ENCODE assay signal across 8 cellular contexts in the genomic region with DNA sequence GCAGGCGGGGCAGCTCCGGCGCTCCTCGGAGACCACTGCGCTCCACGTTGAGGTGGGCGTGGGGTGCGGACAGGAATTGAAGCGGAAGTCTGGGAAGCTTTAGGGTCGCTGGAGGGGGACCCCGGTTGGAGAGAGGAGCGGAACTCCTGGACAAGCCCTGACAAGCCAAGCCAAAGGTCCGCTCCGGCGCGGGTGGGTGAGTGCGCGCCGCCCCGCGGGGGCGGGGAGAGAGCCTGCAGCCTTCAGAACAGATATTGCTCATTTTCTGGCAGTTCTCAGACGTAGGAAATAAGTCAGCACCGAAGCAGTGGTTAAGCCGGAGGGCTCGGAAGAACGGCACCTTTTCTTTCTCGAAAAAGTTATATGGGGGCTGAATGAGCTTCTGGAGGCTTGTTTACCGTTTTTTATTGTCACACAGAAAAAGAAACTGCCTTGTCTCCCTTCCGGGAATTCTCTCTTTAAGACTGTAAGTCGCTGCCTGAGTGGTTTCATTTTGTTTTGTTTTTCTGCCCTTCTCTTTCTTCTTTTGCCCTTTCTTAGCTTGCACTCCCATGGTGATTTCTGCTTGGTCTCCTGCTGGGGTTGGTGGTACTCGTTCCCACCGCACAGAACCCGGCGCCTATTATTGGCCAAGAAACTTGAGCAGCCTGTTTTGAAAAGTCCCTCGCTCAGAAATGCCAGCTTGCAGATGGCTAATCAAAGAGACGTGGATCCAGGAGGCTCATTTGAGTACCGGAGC. TPM values are rescaled to one million over a fixed set of nuclear protein-coding genes. Genes with fewer than 3 reads are reported as not detected.
DNase-seq lines count a peak whose midpoint lies in the region; ATAC-seq and TF ChIP-seq lines count a peak whose summit lies in the region.

No MANE protein-coding gene starts in this region.

- ATAC-seq in HG03045 (IDR thresholded peaks at IDR 0.05; ENCODE audit: unreplicated experiment): peak; percentile 46
- ATAC-seq in Panc1: peak; percentile 76
- ATAC-seq in natural killer cell treated with Interleukin-12 subunit alpha and Interleukin-12 subunit beta and Interleukin-15 and Interleukin-18, amount 100 ng/mL, for 72 hours: peak; percentile 72 to 74

- DNase-seq in NCI-H524 (lab: John Stamatoyannopoulos, UW) (peak; percentile 0 to 40), NCI-H524 treated with DMSO at 0.1 percent for 48 hours (lab: John Stamatoyannopoulos, UW) (no peak), Panc1 (ENCODE audit: low read depth, low spot score) (no peak), fibroblast of pulmonary artery (ENCODE audit: low read depth) (peak; percentile 76)
- DNase-seq in activated T-helper 2 cell treated with anti-CD3 and anti-CD28 coated beads, Interferon-gamma antibody, Interleukin-2, Interleukin-4, amounts not matched to agents 10 μg/mL and 5 μg/mL and 100 μg/mL, durations not matched to agents 14 hours and 24 hours and 36 hours (ENCODE audit: low spot score): peak; percentile 59
- peak; percentile 85 for DNase-seq in natural killer cell treated with Interleukin-12 subunit alpha and Interleukin-12 subunit beta and Interleukin-15 and Interleukin-18, amount 100 ng/mL, for 72 hours (ENCODE audit: low spot score)

- peak overlapping the region; percentile 98 for H3K27ac Mint-ChIP-seq in activated T-helper 2 cell treated with anti-CD3 and anti-CD28 coated beads, Interferon-gamma antibody, Interleukin-2, Interleukin-4, amounts not matched to agents 10 μg/mL and 5 μg/mL and 100 μg/mL, durations not matched to agents 14 hours and 24 hours and 36 hours
- H3K27ac Mint-ChIP-seq in natural killer cell treated with Interleukin-12 subunit alpha and Interleukin-12 subunit beta and Interleukin-15 and Interleukin-18, amount 100 ng/mL, for 72 hours: peak overlapping the region; percentile 100

- CTCF ChIA-PET in Panc1 (lab: Charles Lee): no interaction called here

- intact Hi-C loops in Panc1 (cut with micrococcal nuclease; ENCODE audit: unreplicated experiment): no loop called here
- intact Hi-C loops in activated T-helper 2 cell treated with anti-CD3 and anti-CD28 coated beads, Interferon-gamma antibody, Interleukin-2, Interleukin-4, amounts not matched to agents 10 μg/mL and 5 μg/mL and 100 μg/mL, durations not matched to agents 14 hours and 24 hours and 36 hours (cut with micrococcal nuclease): loop anchor here (1.0 to 5.0 kb wide), 4 partner anchors 10 to 111 kb away; partner anchors contain the start of gene STAMBPL1

- H3K9me3 ChIP-seq in Panc1 (ENCODE audit: control insufficient read depth, insufficient read depth, low read depth, low read length): no peaks in the 10 kb centered on the region
- H3K9me3 ChIP-seq in subcutaneous abdominal adipose tissue (ENCODE audit: control insufficient read depth in 5 of 5, low read length in 5 of 5): peaks cover 0 to 3% (median 0%) of the 10 kb centered on the region in 5 donors

- peak overlapping the region; percentile 98 for H3K4me3 Mint-ChIP-seq in activated T-helper 2 cell treated with anti-CD3 and anti-CD28 coated beads, Interferon-gamma antibody, Interleukin-2, Interleukin-4, amounts not matched to agents 10 μg/mL and 5 μg/mL and 100 μg/mL, durations not matched to agents 14 hours and 24 hours and 36 hours (ENCODE audit: low read depth)
- H3K4me3 Mint-ChIP-seq in natural killer cell treated with Interleukin-12 subunit alpha and Interleukin-12 subunit beta and Interleukin-15 and Interleukin-18, amount 100 ng/mL, for 72 hours: peak overlapping the region; percentile 99

- no peaks in the 10 kb centered on the region for H3K27me3 Mint-ChIP-seq in activated T-helper 2 cell treated with anti-CD3 and anti-CD28 coated beads, Interferon-gamma antibody, Interleukin-2, Interleukin-4, amounts not matched to agents 10 μg/mL and 5 μg/mL and 100 μg/mL, durations not matched to agents 14 hours and 24 hours and 36 hours (ENCODE audit: low read depth)
- no peaks in the 10 kb centered on the region for H3K27me3 Mint-ChIP-seq in natural killer cell treated with Interleukin-12 subunit alpha and Interleukin-12 subunit beta and Interleukin-15 and Interleukin-18, amount 100 ng/mL, for 72 hours

- H3K36me3 ChIP-seq in Panc1 (ENCODE audit: control insufficient read depth, insufficient read depth, low read length) (no peaks in the 10 kb centered on the region), subcutaneous abdominal adipose tissue (ENCODE audit: control insufficient read depth in 5 of 5, insufficient read depth in 5 of 5, low read length in 5 of 5) (no peaks in the 10 kb centered on the region)

- in situ Hi-C loops in Panc1 (cut with HindIII; ENCODE audit: low pct_unique_long_range_greater_than_20kb, low sequenced_read_pairs): no loop called here

- H3K4me3 ChIP-seq in Panc1 (ENCODE audit: low read depth in 2 of 2, low read length in 2 of 2) (peak overlapping the region; percentile 87 to 93), fibroblast of pulmonary artery (replicated peaks; ENCODE audit: low read depth, low read length) (peak overlapping the region; percentile 88), subcutaneous abdominal adipose tissue (ENCODE audit: low read depth in 1 of 5, low read length in 5 of 5) (peak overlapping the region; percentile 81 to 95 (median 92))

- H3K4me1 ChIP-seq in Panc1 (ENCODE audit: control insufficient read depth, insufficient read depth, low read length) (peaks cover 24% of the 10 kb centered on the region), subcutaneous abdominal adipose tissue (ENCODE audit: control insufficient read depth in 5 of 5, insufficient read depth in 5 of 5, low read length in 5 of 5) (peaks cover 0 to 33% (median 32%) of the 10 kb centered on the region in 5 donors)

- peaks cover 8% of the 10 kb centered on the region for H3K9me3 Mint-ChIP-seq in activated T-helper 2 cell treated with anti-CD3 and anti-CD28 coated beads, Interferon-gamma antibody, Interleukin-2, Interleukin-4, amounts not matched to agents 10 μg/mL and 5 μg/mL and 100 μg/mL, durations not matched to agents 14 hours and 24 hours and 36 hours
- H3K9me3 Mint-ChIP-seq in natural killer cell treated with Interleukin-12 subunit alpha and Interleukin-12 subunit beta and Interleukin-15 and Interleukin-18, amount 100 ng/mL, for 72 hours: peaks cover 3% of the 10 kb centered on the region

- peak; percentile 26; the same call in 1 of the 2 replicates for TF ChIP-seq CTCF in Panc1 (IDR thresholded peaks at IDR 0.05)
- no peak for TF ChIP-seq CTCF in fibroblast of pulmonary artery (IDR thresholded peaks at IDR 0.05; ENCODE audit: low read length, missing control alignments)

- H3K36me3 Mint-ChIP-seq in activated T-helper 2 cell treated with anti-CD3 and anti-CD28 coated beads, Interferon-gamma antibody, Interleukin-2, Interleukin-4, amounts not matched to agents 10 μg/mL and 5 μg/mL and 100 μg/mL, durations not matched to agents 14 hours and 24 hours and 36 hours (ENCODE audit: low read depth): peaks cover 24% of the 10 kb centered on the region
- H3K36me3 Mint-ChIP-seq in natural killer cell treated with Interleukin-12 subunit alpha and Interleukin-12 subunit beta and Interleukin-15 and Interleukin-18, amount 100 ng/mL, for 72 hours: peaks cover 20% of the 10 kb centered on the region

- POLR2A ChIA-PET in Panc1 (lab: Charles Lee): interaction anchor here (0.7 kb wide), 2 partner anchors 50 to 150 kb away, joined by 3 to 6 read pairs; no protein-coding TSS in a partner anchor

- peak overlapping the region; percentile 85 to 94 (median 91) for H3K9ac ChIP-seq in subcutaneous abdominal adipose tissue (ENCODE audit: low read length in 5 of 5)

- BruUV-seq in Panc1 (replicated peaks; lab: Mats Ljungman, UMichigan): no TSS peak

- no peaks in the 10 kb centered on the region for H3K27me3 ChIP-seq in Panc1 (ENCODE audit: control insufficient read depth, insufficient read depth, low read length)
- H3K27me3 ChIP-seq in subcutaneous abdominal adipose tissue (ENCODE audit: control insufficient read depth in 5 of 5, insufficient read depth in 4 of 5, low read length in 5 of 5): no peaks in the 10 kb centered on the region

- peak overlapping the region; percentile 74 for H3K27ac ChIP-seq in Panc1 (ENCODE audit: low read length)
- peak overlapping the region; percentile 97 for H3K27ac ChIP-seq in subcutaneous abdominal adipose tissue (ENCODE audit: low read depth, low read length)

- peaks cover 62% of the 10 kb centered on the region for H3K4me1 Mint-ChIP-seq in activated T-helper 2 cell treated with anti-CD3 and anti-CD28 coated beads, Interferon-gamma antibody, Interleukin-2, Interleukin-4, amounts not matched to agents 10 μg/mL and 5 μg/mL and 100 μg/mL, durations not matched to agents 14 hours and 24 hours and 36 hours (ENCODE audit: low read depth)
- peaks cover 57 to 80% of the 10 kb centered on the region in 2 donors for H3K4me1 Mint-ChIP-seq in natural killer cell treated with Interleukin-12 subunit alpha and Interleukin-12 subunit beta and Interleukin-15 and Interleukin-18, amount 100 ng/mL, for 72 hours (ENCODE audit: low read depth in 2 of 2)

RNA-seq across cellular contexts. Expression of gene FAS, which starts 0.7 kb away (rescaled TPM):
- 8.1 TPM for total RNA-seq in Panc1 (2021; ENCODE audit: unreplicated experiment)
- polyA plus RNA-seq in Panc1 (2012; ENCODE audit: insufficient read length): 4.9 TPM
- total RNA-seq in activated T-helper 2 cell treated with anti-CD3 and anti-CD28 coated beads, Interferon-gamma antibody, Interleukin-2, Interleukin-4, amounts not matched to agents 10 μg/mL and 5 μg/mL and 100 μg/mL, durations not matched to agents 14 hours and 24 hours and 36 hours: 20.7 and 22.5 TPM in 2 replicates
- 10 to 100 TPM; 48.3 to 73.0 TPM for total RNA-seq in natural killer cell treated with Interleukin-12 subunit alpha and Interleukin-12 subunit beta and Interleukin-15 and Interleukin-18, amount 100 ng/mL, for 72 hours

RNA-seq across cellular contexts. Expression of gene ACTA2, which starts 38.8 kb away (rescaled TPM):
- total RNA-seq in Panc1 (2021; ENCODE audit: unreplicated experiment): 4.7 TPM
- 3.6 TPM for polyA plus RNA-seq in Panc1 (2012; ENCODE audit: insufficient read length)
- total RNA-seq in activated T-helper 2 cell treated with anti-CD3 and anti-CD28 coated beads, Interferon-gamma antibody, Interleukin-2, Interleukin-4, amounts not matched to agents 10 μg/mL and 5 μg/mL and 100 μg/mL, durations not matched to agents 14 hours and 24 hours and 36 hours: 11.3 and 11.9 TPM in 2 replicates
- 10 to 100 TPM in 1 of 2 donors, 1 to 10 TPM in 1; 8.4 to 19.7 TPM for total RNA-seq in natural killer cell treated with Interleukin-12 subunit alpha and Interleukin-12 subunit beta and Interleukin-15 and Interleukin-18, amount 100 ng/mL, for 72 hours

Comparison
In these comparisons a context has a peak if more than half of its experiments do, and no peak if none do; other contexts are left out.
1. DNase-seq: peak in NCI-H524 (2 of 2), activated T-helper 2 cell treated with anti-CD3 and anti-CD28 coated beads, Interferon-gamma antibody, Interleukin-2, Interleukin-4, amounts not matched to agents 10 μg/mL and 5 μg/mL and 100 μg/mL, durations not matched to agents 14 hours and 24 hours and 36 hours (single experiment), fibroblast of pulmonary artery (single experiment) and natural killer cell treated with Interleukin-12 subunit alpha and Interleukin-12 subunit beta and Interleukin-15 and Interleukin-18, amount 100 ng/mL, for 72 hours (single experiment); none in NCI-H524 treated with DMSO at 0.1 percent for 48 hours (single experiment) and Panc1 (single experiment).
2. Peak in every context shown above with its lines, with median percentiles within 50 percentile points of each other: ATAC-seq and H3K4me3 ChIP-seq.